Comparison of ENCODE assay signal across 1 cellular context in the genomic region with DNA sequence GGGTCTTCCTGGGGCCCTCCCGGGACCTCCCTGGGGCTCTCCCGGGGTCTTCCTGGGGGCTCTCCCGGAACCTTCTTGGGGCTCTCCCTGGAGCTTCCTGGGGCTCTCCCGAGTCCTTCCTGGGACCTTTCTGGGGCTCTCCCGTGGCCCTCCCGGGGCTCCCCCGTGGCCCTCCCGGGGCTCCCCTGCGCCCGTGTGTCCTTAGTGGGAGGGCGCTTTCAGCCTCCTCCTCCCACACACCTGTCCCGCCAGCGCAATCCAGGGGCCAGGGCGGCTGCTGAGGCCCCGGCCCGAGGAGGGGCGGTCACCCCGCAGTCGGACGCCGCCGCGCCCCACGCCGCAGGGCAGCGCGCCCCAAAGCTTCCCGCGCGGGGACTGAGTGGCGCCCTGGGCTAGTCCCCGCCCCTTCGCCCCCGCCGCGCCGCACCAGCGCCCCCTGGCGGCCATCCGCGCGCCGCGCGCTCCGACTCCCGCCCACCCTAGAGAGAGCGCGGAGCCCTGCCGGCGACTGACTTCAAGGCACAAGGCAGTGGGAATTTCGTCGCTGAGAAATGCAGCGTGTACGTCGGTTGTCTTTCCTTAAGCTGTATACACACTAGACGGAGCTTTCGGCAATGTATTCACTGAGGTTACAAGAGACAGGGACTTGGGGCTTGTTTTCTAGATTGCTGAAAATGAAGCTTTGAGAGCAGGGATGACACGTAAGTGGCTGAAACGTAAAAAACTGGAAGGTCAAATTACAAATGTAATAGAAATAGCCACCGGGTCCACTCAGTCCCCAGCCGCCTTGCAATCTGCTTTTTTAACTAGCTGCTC.
TF ChIP-seq lines count a peak whose summit lies in the region.

No MANE protein-coding gene starts in this region.

TF ChIP-seq in GM23338, 12 proteins besides CTCF, POLR2A, EP300 and RAD21 (continued from another document):
- TF ChIP-seq ZNF331 (CRISPR knock-in tag; IDR thresholded peaks at IDR 0.05; ENCODE audit: low read depth) (no peak), CREB1 (CRISPR knock-in tag; IDR thresholded peaks at IDR 0.05; ENCODE audit: low read depth) (no peak), EZH2phosphoT487 (IDR thresholded peaks at IDR 0.05; ENCODE audit: unreplicated experiment) (no peak), STAT1 (IDR thresholded peaks at IDR 0.05; ENCODE audit: unreplicated experiment) (no peak), JUNB (IDR thresholded peaks at IDR 0.05; ENCODE audit: unreplicated experiment) (no peak)
